Comparison of ENCODE assay signal across 20 cellular contexts in genomic region chr6:70315096-70315751, GRCh38. TPM values are rescaled to one million over a fixed set of nuclear protein-coding genes. Genes with fewer than 3 reads are reported as not detected.
DNase-seq lines count a peak whose midpoint lies in the region; ATAC-seq, FAIRE-seq and TF ChIP-seq lines count a peak whose summit lies in the region.
"Had no signal": no experiment of that assay in that cellular context is flagged by ENCODE, and none has a peak within 500 bp of the region (broad histone marks: within the 10 kb centered on the region; RNA-seq: fewer than 3 reads in every experiment).

No MANE protein-coding gene starts in this region.

- H2AFZ ChIP-seq in GM12878 (ENCODE audit: control insufficient read depth, low read depth, low read length): no peak overlapping the region

- WGBS in GM12878 (ENCODE audit: insufficient coverage, insufficient replicate concordance, low lambda C conversion rate, missing lambda C conversion rate): 0% methylated on average over 2 of the region's 2 CpGs

- in situ Hi-C loops in GM12878 (cut with MboI): no loop called here

- no peak for TF ChIP-seq CTCF in GM12878 (IDR thresholded peaks at IDR 0.05 in 2 of 3, conservative IDR thresholded peaks at IDR 0.05 in 1 of 3; ENCODE audit: control insufficient read depth in 2 of 3, extremely low read depth in 1 of 3, insufficient read depth in 1 of 3, low read depth in 3 of 3, low read length in 3 of 3)
- TF ChIP-seq CTCF in left ventricle myocardium inferior (IDR thresholded peaks at IDR 0.05; ENCODE audit: borderline replicate concordance): no peak

- no peaks in the 10 kb centered on the region for H4K20me1 ChIP-seq in GM12878 (ENCODE audit: control insufficient read depth, insufficient read depth)

- H3K27me3 ChIP-seq in GM12878 (replicated peaks in 1 of 2; ENCODE audit: control insufficient read depth in 2 of 2, insufficient read depth in 2 of 2, low read length in 1 of 2) (no peaks in the 10 kb centered on the region), left ventricle myocardium inferior (ENCODE audit: low read depth) (peaks cover 24% of the 10 kb centered on the region)
- H3K27me3 ChIP-seq in effector memory CD4-positive, alpha-beta T cell (replicated peaks; ENCODE audit: control insufficient read depth, insufficient read depth, low read length, poor library complexity, severe bottlenecking): no peaks in the 10 kb centered on the region

- no peak overlapping the region for H3K4me3 ChIP-seq in GM12878
- no peak overlapping the region for H3K4me3 ChIP-seq in left ventricle myocardium inferior
- no peak overlapping the region for H3K4me3 ChIP-seq in effector memory CD4-positive, alpha-beta T cell (ENCODE audit: insufficient read depth, low read depth, low read length, poor library complexity, severe bottlenecking)

- peaks cover 6% of the 10 kb centered on the region; the same call in 1 of the 2 replicates for H3K4me1 ChIP-seq in GM12878 (ENCODE audit: control insufficient read depth, insufficient read depth, low read length)
- no peaks in the 10 kb centered on the region for H3K4me1 ChIP-seq in left ventricle myocardium inferior
- H3K4me1 ChIP-seq in effector memory CD4-positive, alpha-beta T cell (ENCODE audit: control insufficient read depth, insufficient read depth, low read length, poor library complexity, severe bottlenecking): no peaks in the 10 kb centered on the region

- H3K79me2 ChIP-seq in GM12878 (ENCODE audit: control insufficient read depth, insufficient read depth, low read length): no peaks in the 10 kb centered on the region

- no peak overlapping the region for H3K27ac ChIP-seq in GM12878 (ENCODE audit: control insufficient read depth, insufficient read depth)
- no peak overlapping the region for H3K27ac ChIP-seq in left ventricle myocardium inferior (replicated peaks)
- no peak overlapping the region for H3K27ac ChIP-seq in effector memory CD4-positive, alpha-beta T cell (ENCODE audit: insufficient read depth, low read length, poor library complexity, severe bottlenecking)

- DNase-seq in GM12878 (ENCODE audit: low read depth, low spot score) (no peak), left ventricle myocardium inferior (no peak), GM12892 (ENCODE audit: insufficient read length) (no peak), HPDE6-E6E7 (ENCODE audit: extremely low spot score) (no peak)
- no peak for DNase-seq in effector memory CD4-positive, alpha-beta T cell
- DNase-seq: activated CD4-positive, alpha-beta memory T cell treated with anti-CD3 and anti-CD28 coated beads for 36 hours; Calu3; endodermal cell; hippocampal formation; kidney glomerular epithelial cell; NCI-H2081; NCI-H526; stimulated activated CD4-positive, alpha-beta T cell treated with anti-CD3 and anti-CD28 coated beads, Interleukin-4, amount 100 ng/mL, for 24 hours had no signal

- peak overlapping the region; percentile 6; the same call in 1 of the 2 replicates for H3K4me2 ChIP-seq in GM12878 (ENCODE audit: control insufficient read depth, insufficient read depth)

- TF ChIP-seq POLR2A in GM12878 (IDR thresholded peaks at IDR 0.05; ENCODE audit: low read depth, low read length) (no peak), GM12892 (IDR thresholded peaks at IDR 0.05; ENCODE audit: low read depth, low read length) (no peak)

- peak; percentile 59 for ATAC-seq in GM18868 (IDR thresholded peaks at IDR 0.05; ENCODE audit: unreplicated experiment)
- ATAC-seq in GM21723 (IDR thresholded peaks at IDR 0.05; ENCODE audit: unreplicated experiment): peak; percentile 64
- peak; percentile 77 for ATAC-seq in HG03095 (IDR thresholded peaks at IDR 0.05; ENCODE audit: unreplicated experiment)
- peak; percentile 57 for ATAC-seq in GM12878

- RAD21 ChIA-PET in GM12878 (lab: Charles Lee; ENCODE audit: unreplicated experiment): no interaction called here

- POLR2A ChIA-PET in GM12878 (lab: Charles Lee): no interaction called here

- no peak overlapping the region for H3K9ac ChIP-seq in GM12878 (ENCODE audit: control insufficient read depth, insufficient read depth, low read length)

- SMC1A ChIA-PET in GM12878 (lab: Charles Lee; ENCODE audit: uncharacterized antibody, unreplicated experiment): no interaction called here

- no TSS peak for BruUV-seq in GM12878 (replicated peaks; lab: Mats Ljungman, UMichigan)

- no peak for TF ChIP-seq RAD21 in GM12878 (IDR thresholded peaks at IDR 0.05; ENCODE audit: insufficient read depth, low read depth, low read length)

- FAIRE-seq in GM12878 (lab: Jason Lieb, UNC) (no peak), GM12892 (lab: Jason Lieb, UNC) (no peak)
- FAIRE-seq: G401.6, RCC 7860 had no signal

- intact Hi-C loops in GM12878 (cut with micrococcal nuclease; ENCODE audit: unreplicated experiment) (no loop called here), left ventricle myocardium inferior (cut with micrococcal nuclease) (loop anchor here (10.0 kb wide), 1 partner anchor 50 kb away; no protein-coding TSS in a partner anchor)

- H3K36me3 ChIP-seq in GM12878 (ENCODE audit: control insufficient read depth in 2 of 2, insufficient read depth in 2 of 2, low read length in 1 of 2) (no peaks in the 10 kb centered on the region), left ventricle myocardium inferior (no peaks in the 10 kb centered on the region)
- no peaks in the 10 kb centered on the region for H3K36me3 ChIP-seq in effector memory CD4-positive, alpha-beta T cell (ENCODE audit: control insufficient read depth, insufficient read depth, low read length)

- H3K9me3 ChIP-seq in GM12878 (replicated peaks; ENCODE audit: control insufficient read depth, insufficient read depth, low read length) (no peaks in the 10 kb centered on the region), left ventricle myocardium inferior (replicated peaks) (no peaks in the 10 kb centered on the region)
- H3K9me3 ChIP-seq in effector memory CD4-positive, alpha-beta T cell (ENCODE audit: control insufficient read depth, low read length): no peaks in the 10 kb centered on the region

- TF ChIP-seq EP300 in GM12878 (IDR thresholded peaks at IDR 0.05; ENCODE audit: borderline replicate concordance in 1 of 2, control insufficient read depth in 1 of 2, low read depth in 2 of 2, low read length in 2 of 2): no peak

- CTCF ChIA-PET in GM12878 (lab: Yijun Ruan, JAX): interaction anchor here (2.5 kb wide), 1 partner anchor 94 kb away, joined by 5 read pairs; no protein-coding TSS in a partner anchor

TF ChIP-seq in GM12878, 131 proteins besides CTCF, POLR2A, EP300 and RAD21:
- TF ChIP-seq JUNB (IDR thresholded peaks at IDR 0.05) (peak; percentile 33; the same call in 1 of the 2 replicates), FOS (IDR thresholded peaks at IDR 0.05; ENCODE audit: borderline replicate concordance, extremely low read depth, insufficient read length) (no peak), MEF2A (IDR thresholded peaks at IDR 0.05; ENCODE audit: insufficient read depth, low read depth, low read length) (0 out of 2 replicates have a peak, but pooled peaks have one; percentile 4), POLR2AphosphoS5 (IDR thresholded peaks at IDR 0.05; ENCODE audit: low read length) (no peak)
TF ChIP-seq in GM12878: peak in this region for 2.

RNA-seq across cellular contexts. Expression of gene COL9A1, which starts 12.3 kb away (rescaled TPM):
- total RNA-seq in GM12878 (2013; cell fraction: nucleolus; rRNA removed): not detected in 2 replicates
- total RNA-seq in GM12878 (2014; rRNA removed) (not detected in 2 replicates), GM12878 (2014; rRNA removed; fragmentation: Illumina TruSeq; extraction: Trizol) (not detected in 2 replicates), GM12878 (2021) (not detected in 2 replicates), left ventricle myocardium inferior (0.08 TPM)
- not detected for polyA plus RNA-seq in GM12878 (2011; ENCODE audit: low read depth)
- polyA plus RNA-seq in GM12878 (2011; rRNA removed) (not detected in 2 replicates), GM12878 (2014; fragmentation: Illumina TruSeq; extraction: Trizol) (not detected in 2 replicates), GM12878 (2014; fragmentation: Nextera tagmentation; extraction: Ambion mirVana) (not detected), GM12878 (2014; rRNA removed) (0.04 TPM in 1 of 2 replicates, not detected in the other), GM12878 (2016; fragmentation: Nextera tagmentation; extraction: Ambion mirVana) (not detected)
- not detected in 2 replicates for polyA plus RNA-seq in GM12878 (2011; cell fraction: cytosol; rRNA removed)
- 0.07 TPM in 2 replicates for polyA plus RNA-seq in GM12878 (2011; cell fraction: nucleus; rRNA removed)
- 0.03 TPM in 1 of 2 replicates, not detected in the other for polyA plus RNA-seq in GM12878 (2012)
- polyA minus RNA-seq in GM12878 (2011; rRNA and poly(A)+ RNA removed): not detected in 2 replicates
- not detected in 2 replicates for polyA minus RNA-seq in GM12878 (2011; cell fraction: cytosol; rRNA and poly(A)+ RNA removed)
- polyA minus RNA-seq in GM12878 (2011; cell fraction: nucleus; rRNA and poly(A)+ RNA removed): not detected in 2 replicates
- polyA plus RNA-seq in GM12892 (2012; ENCODE audit: missing spikeins): not detected
- total RNA-seq: activated CD4-positive, alpha-beta memory T cell treated with anti-CD3 and anti-CD28 coated beads for 36 hours; Calu3; MCF 10A; osteocyte had no signal
